ENCODE assay signal across 1 cellular context in the genomic region with DNA sequence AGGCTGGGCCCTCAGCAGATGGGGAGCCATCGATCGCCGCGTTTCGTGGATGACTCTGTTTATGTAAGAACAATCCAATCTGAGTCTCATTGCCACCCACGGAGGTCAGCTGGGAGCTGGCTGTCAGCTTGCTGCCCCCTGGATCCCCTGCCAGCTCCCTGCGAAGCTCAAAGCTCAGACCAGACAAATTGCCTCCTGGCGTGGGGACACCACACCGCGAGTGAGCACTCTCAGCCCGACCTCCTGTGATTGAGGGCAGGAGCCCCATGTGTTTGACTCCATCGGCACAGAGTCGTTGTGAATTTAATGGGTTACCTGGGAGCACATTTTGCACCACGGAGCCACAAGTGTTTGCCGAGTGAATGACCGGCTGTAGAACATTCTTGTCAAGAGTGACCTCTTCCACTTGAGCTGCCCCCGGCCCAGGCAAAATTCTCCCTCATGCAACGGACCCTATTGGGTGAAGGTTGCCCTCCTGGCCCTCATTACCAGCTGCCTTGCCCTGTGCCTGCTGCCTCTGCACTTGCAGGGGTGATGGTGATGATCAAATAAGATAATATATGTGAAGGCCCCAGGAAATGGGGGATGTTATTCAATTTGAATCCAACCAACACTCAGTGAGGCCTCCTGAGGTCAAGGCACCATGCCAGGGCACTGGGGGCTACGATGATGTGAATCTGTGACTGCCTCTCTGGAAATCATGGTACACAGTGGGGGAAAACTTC.
TF ChIP-seq lines count a peak whose summit lies in the region.

No MANE protein-coding gene starts in this region.

TF ChIP-seq in WTC11, 78 proteins besides CTCF, POLR2A, EP300 and RAD21:
- TF ChIP-seq, protein P1, sequence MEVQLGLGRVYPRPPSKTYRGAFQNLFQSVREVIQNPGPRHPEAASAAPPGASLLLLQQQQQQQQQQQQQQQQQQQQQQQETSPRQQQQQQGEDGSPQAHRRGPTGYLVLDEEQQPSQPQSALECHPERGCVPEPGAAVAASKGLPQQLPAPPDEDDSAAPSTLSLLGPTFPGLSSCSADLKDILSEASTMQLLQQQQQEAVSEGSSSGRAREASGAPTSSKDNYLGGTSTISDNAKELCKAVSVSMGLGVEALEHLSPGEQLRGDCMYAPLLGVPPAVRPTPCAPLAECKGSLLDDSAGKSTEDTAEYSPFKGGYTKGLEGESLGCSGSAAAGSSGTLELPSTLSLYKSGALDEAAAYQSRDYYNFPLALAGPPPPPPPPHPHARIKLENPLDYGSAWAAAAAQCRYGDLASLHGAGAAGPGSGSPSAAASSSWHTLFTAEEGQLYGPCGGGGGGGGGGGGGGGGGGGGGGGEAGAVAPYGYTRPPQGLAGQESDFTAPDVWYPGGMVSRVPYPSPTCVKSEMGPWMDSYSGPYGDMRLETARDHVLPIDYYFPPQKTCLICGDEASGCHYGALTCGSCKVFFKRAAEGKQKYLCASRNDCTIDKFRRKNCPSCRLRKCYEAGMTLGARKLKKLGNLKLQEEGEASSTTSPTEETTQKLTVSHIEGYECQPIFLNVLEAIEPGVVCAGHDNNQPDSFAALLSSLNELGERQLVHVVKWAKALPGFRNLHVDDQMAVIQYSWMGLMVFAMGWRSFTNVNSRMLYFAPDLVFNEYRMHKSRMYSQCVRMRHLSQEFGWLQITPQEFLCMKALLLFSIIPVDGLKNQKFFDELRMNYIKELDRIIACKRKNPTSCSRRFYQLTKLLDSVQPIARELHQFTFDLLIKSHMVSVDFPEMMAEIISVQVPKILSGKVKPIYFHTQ (CRISPR knock-in tag; IDR thresholded peaks at IDR 0.05), result peak; percentile 65; the same call in 1 of the 2 replicates
- TF ChIP-seq, protein P2, sequence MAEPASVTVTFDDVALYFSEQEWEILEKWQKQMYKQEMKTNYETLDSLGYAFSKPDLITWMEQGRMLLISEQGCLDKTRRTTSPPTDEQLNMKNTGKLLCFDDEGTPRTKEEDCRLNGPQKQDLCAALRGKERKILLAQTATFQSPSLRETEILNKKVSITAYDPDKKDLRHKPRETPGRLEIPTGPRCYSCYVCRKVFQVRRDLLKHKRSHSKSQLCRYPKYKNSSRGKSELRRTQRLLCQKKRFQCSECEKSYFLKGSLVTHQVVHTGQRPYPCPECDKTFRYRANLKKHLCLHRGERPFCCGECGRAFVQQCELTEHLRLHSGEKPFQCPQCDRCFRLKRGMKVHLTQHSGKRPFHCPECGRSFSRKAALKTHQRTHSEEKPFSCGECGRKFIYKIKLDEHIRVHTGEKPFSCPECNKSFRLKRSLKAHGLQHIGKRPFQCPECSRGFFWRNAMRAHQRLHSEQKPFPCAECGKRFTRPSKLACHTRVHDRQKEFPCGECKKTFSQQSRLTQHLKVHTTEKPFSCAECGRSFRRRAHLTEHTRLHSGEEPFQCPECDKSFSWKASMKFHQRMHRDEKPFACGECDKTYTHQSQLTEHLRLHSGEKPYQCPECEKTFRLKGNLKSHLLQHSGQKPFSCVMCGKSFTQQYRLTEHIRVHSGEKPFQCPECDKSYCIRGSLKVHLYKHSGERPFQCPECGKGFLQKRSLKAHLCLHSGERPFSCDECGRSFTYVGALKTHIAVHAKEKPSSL (CRISPR knock-in tag; conservative IDR thresholded peaks at IDR 0.05), result peak; percentile 68; the same call in 1 of the 2 replicates
- TF ChIP-seq OVOL2 (CRISPR knock-in tag; IDR thresholded peaks at IDR 0.05; ENCODE audit: borderline replicate concordance), result no peak
